Comparison of ENCODE assay signal across 1 cellular context in the genomic region with DNA sequence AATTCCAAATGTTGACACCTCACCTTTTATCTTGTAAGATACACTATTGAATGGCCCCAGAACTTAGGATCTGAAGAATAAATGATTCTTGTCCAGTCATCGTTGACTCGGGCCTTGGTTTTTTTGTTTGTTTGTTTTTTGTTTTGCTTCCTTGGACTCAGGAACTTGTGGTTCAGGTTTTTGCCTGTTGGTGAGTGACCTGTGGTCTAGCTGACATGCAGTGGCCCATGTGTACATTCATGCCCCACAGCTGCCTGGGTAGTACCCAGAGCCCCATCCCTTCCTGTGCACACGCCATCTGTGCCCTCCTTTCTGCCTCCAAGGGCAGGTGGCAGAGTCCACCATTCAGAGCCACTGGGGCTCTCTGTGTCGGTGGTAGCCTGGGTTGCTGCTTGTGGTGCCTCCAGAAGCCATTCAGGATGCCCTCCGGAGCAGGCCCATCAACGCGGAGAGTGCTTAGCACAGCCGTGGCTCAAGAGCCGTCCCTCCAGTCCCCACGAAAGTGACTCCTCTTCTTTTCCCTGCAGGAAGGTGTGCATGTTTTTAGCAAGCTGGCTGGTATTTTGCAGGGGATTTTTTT.
A peak's percentile ranks its signal among the peaks of the same experiment; 100 is the strongest.
TF ChIP-seq lines count a peak whose summit lies in the region.

No MANE protein-coding gene starts in this region.

TF ChIP-seq in IMR-90, 13 proteins besides CTCF, POLR2A, EP300 and RAD21 (continued from another document):
- TF ChIP-seq, protein P1, sequence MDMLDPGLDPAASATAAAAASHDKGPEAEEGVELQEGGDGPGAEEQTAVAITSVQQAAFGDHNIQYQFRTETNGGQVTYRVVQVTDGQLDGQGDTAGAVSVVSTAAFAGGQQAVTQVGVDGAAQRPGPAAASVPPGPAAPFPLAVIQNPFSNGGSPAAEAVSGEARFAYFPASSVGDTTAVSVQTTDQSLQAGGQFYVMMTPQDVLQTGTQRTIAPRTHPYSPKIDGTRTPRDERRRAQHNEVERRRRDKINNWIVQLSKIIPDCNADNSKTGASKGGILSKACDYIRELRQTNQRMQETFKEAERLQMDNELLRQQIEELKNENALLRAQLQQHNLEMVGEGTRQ (IDR thresholded peaks at IDR 0.05; ENCODE audit: low read depth, low read length), result no peak
- TF ChIP-seq CHD1 (IDR thresholded peaks at IDR 0.05; ENCODE audit: low read depth, low read length), result no peak
- TF ChIP-seq NFE2L2 (IDR thresholded peaks at IDR 0.05; ENCODE audit: low read depth, low read length), result 0 out of 2 replicates have a peak, but pooled peaks have one; percentile 8
